In genomic region chr2:239512054-239512453, GRCh38 we compare ENCODE assay signal across 26 cellular contexts.
"Had no signal": no experiment of that assay in that cellular context is flagged by ENCODE, and none has a peak within 500 bp of the region (broad histone marks: within the 10 kb centered on the region; RNA-seq: fewer than 3 reads in every experiment).

No MANE protein-coding gene starts in this region.

- H3K27ac ChIP-seq: colonic mucosa, epithelial cell of prostate, esophagus squamous epithelium, gastrocnemius medialis, heart right ventricle, left ventricle myocardium inferior, lower lobe of right lung had no signal

- FAIRE-seq: endometrium, islet of Langerhans, keratinocyte had no signal

- DNase-seq: colonic mucosa; cortex of kidney; effector CD8-positive, alpha-beta T cell; effector memory CD8-positive, alpha-beta T cell; endodermal cell; erythroblast; esophagus squamous epithelium; foreskin fibroblast; foreskin melanocyte; gastrocnemius medialis; glutamatergic neuron; head of caudate nucleus; heart right ventricle; hippocampal formation; kidney glomerular epithelial cell; left colon; left ventricle myocardium inferior; lower lobe of right lung; mesenchymal stem cell; mucosa of descending colon had no signal

- H3K9me3 ChIP-seq: colonic mucosa, esophagus squamous epithelium, gastrocnemius medialis, heart right ventricle, left ventricle myocardium inferior, lower lobe of right lung, mucosa of descending colon had no signal

- ATAC-seq: effector memory CD8-positive, alpha-beta T cell; esophagus mucosa; gastrocnemius medialis; heart right ventricle; left colon; left lobe of liver; lower lobe of right lung; mucosa of descending colon had no signal

- H3K27me3 ChIP-seq: colonic mucosa, gastrocnemius medialis had no signal

- H3K4me3 ChIP-seq: colonic mucosa, esophagus squamous epithelium, gastrocnemius medialis, heart right ventricle, left ventricle myocardium inferior, lower lobe of right lung, mucosa of descending colon had no signal

- H3K36me3 ChIP-seq: colonic mucosa, esophagus squamous epithelium, gastrocnemius medialis, heart right ventricle, left ventricle myocardium inferior, lower lobe of right lung had no signal

- H3K4me1 ChIP-seq: colonic mucosa, esophagus squamous epithelium, gastrocnemius medialis, heart right ventricle, left ventricle myocardium inferior, lower lobe of right lung had no signal
